ENCODE assay signal across 9 cellular contexts in genomic region chr6:11374036-11375010, GRCh38.
DNase-seq lines count a peak whose midpoint lies in the region; ATAC-seq and TF ChIP-seq lines count a peak whose summit lies in the region.
"Had no signal": no experiment of that assay in that cellular context is flagged by ENCODE, and none has a peak within 500 bp of the region (broad histone marks: within the 10 kb centered on the region; RNA-seq: fewer than 3 reads in every experiment).

No MANE protein-coding gene starts in this region.

- CTCF ChIA-PET in activated B cell treated with CpG ODN at 0.5 μM for 24 hours (lab: Charles Lee), result interaction anchor here (0.8 to 2.6 kb wide), 3 partner anchors 8 to 202 kb away, joined by 3 to 11 read pairs (median 3); no protein-coding TSS in a partner anchor

- H3K27ac ChIP-seq in heart left ventricle (peak overlapping the region in 2 of 12 donors; percentile 20 to 69), left ventricle myocardium inferior (replicated peaks) (no peak overlapping the region)
- H3K27ac ChIP-seq: VCaP had no signal

- H3K27ac Mint-ChIP-seq in activated B cell treated with CpG ODN at 0.5 μM for 24 hours (peak overlapping the region; percentile 77), HFFc6 (no peak overlapping the region)
- peak overlapping the region; percentile 22 to 59 for H3K27ac Mint-ChIP-seq in stimulated activated naive CD8-positive, alpha-beta T cell treated with anti-CD3 and anti-CD28 coated beads, Interleukin-15, amount 100 ng/mL, for 72 hours

- POLR2A ChIA-PET in activated B cell treated with CpG ODN at 0.5 μM for 24 hours (lab: Charles Lee), result interaction anchor here (0.5 to 2.5 kb wide), 14 partner anchors 7 to 142 kb away, joined by 3 to 12 read pairs (median 4); partner anchors contain the start of gene NEDD9

- WGBS in heart left ventricle, 4 donors, result 70 to 76% (median 72%) methylated on average over 4 of the region's 4 CpGs

- H3K27me3 Mint-ChIP-seq in activated B cell treated with CpG ODN at 0.5 μM for 24 hours (no peaks in the 10 kb centered on the region), HFFc6 (ENCODE audit: insufficient read depth) (no peaks in the 10 kb centered on the region)
- no peaks in the 10 kb centered on the region for H3K27me3 Mint-ChIP-seq in stimulated activated naive CD8-positive, alpha-beta T cell treated with anti-CD3 and anti-CD28 coated beads, Interleukin-15, amount 100 ng/mL, for 72 hours

- ATAC-seq in heart left ventricle, result peak in 3 of 4 donors; percentile 41 to 76 (median 67)
- peak; percentile 94 for ATAC-seq in HG03060 (IDR thresholded peaks at IDR 0.05; ENCODE audit: low read depth, unreplicated experiment)
- peak; percentile 93 for ATAC-seq in activated B cell treated with CpG ODN at 0.5 μM for 24 hours (ENCODE audit: low read depth)
- ATAC-seq in stimulated activated naive CD8-positive, alpha-beta T cell treated with anti-CD3 and anti-CD28 coated beads, Interleukin-15, amount 100 ng/mL, for 72 hours, result peak; percentile 78

- H3K4me1 Mint-ChIP-seq in activated B cell treated with CpG ODN at 0.5 μM for 24 hours (peaks cover 90% of the 10 kb centered on the region), HFFc6 (ENCODE audit: low read depth) (no peaks in the 10 kb centered on the region)
- peaks cover 69% of the 10 kb centered on the region for H3K4me1 Mint-ChIP-seq in stimulated activated naive CD8-positive, alpha-beta T cell treated with anti-CD3 and anti-CD28 coated beads, Interleukin-15, amount 100 ng/mL, for 72 hours

- intact Hi-C loops in heart left ventricle (cut with DNase I), result loop anchor here in 1 of 10 donors (5.0 kb wide), 1 partner anchor 118 kb away; no protein-coding TSS in a partner anchor
- intact Hi-C loops in left ventricle myocardium inferior (cut with micrococcal nuclease), result no loop called here
- intact Hi-C loops in activated B cell treated with CpG ODN at 0.5 μM for 24 hours (cut with micrococcal nuclease), result loop anchor here (1.0 to 5.0 kb wide), 10 partner anchors 8 to 282 kb away; partner anchors contain the start of genes NEDD9 and SMIM13

- H3K4me3 Mint-ChIP-seq in activated B cell treated with CpG ODN at 0.5 μM for 24 hours (peak overlapping the region; percentile 53), HFFc6 (no peak overlapping the region)
- H3K4me3 Mint-ChIP-seq in stimulated activated naive CD8-positive, alpha-beta T cell treated with anti-CD3 and anti-CD28 coated beads, Interleukin-15, amount 100 ng/mL, for 72 hours, result peak overlapping the region; percentile 58 to 67

- no peaks in the 10 kb centered on the region for H3K9me3 Mint-ChIP-seq in activated B cell treated with CpG ODN at 0.5 μM for 24 hours
- peaks cover 0 to 16% of the 10 kb centered on the region in 2 donors for H3K9me3 Mint-ChIP-seq in stimulated activated naive CD8-positive, alpha-beta T cell treated with anti-CD3 and anti-CD28 coated beads, Interleukin-15, amount 100 ng/mL, for 72 hours
- peaks cover 5% of the 10 kb centered on the region; the same call in 1 of the 2 replicates for H3K9me3 Mint-ChIP-seq in HFFc6

- DNase-seq in heart left ventricle, result no peak
- no peak for DNase-seq in left ventricle myocardium inferior
- DNase-seq in activated B cell treated with CpG ODN at 0.5 μM for 24 hours, result no peak
- peak in 1 of 2 donors; percentile 29 for DNase-seq in stimulated activated naive CD8-positive, alpha-beta T cell treated with anti-CD3 and anti-CD28 coated beads, Interleukin-15, amount 100 ng/mL, for 72 hours
- no peak for DNase-seq in H7
- no peak for DNase-seq in NCI-H226
- DNase-seq in HFFc6, result no peak

- peaks cover 50% of the 10 kb centered on the region for H3K36me3 Mint-ChIP-seq in activated B cell treated with CpG ODN at 0.5 μM for 24 hours (ENCODE audit: low read depth)
- H3K36me3 Mint-ChIP-seq in HFFc6 (ENCODE audit: low read depth), result peaks cover 5% of the 10 kb centered on the region; the same call in 1 of the 2 replicates

- H3K36me3 ChIP-seq in heart left ventricle (no peaks in the 10 kb centered on the region), left ventricle myocardium inferior (no peaks in the 10 kb centered on the region), H7 (replicated peaks; ENCODE audit: control insufficient read depth, insufficient read depth, low read length) (no peaks in the 10 kb centered on the region)

- H3K4me1 ChIP-seq in heart left ventricle (peaks cover 0 to 73% (median 13%) of the 10 kb centered on the region in 12 donors), left ventricle myocardium inferior (peaks cover 17% of the 10 kb centered on the region)

- H3K27me3 ChIP-seq in heart left ventricle (no peaks in the 10 kb centered on the region), left ventricle myocardium inferior (ENCODE audit: low read depth) (no peaks in the 10 kb centered on the region), H7 (ENCODE audit: control insufficient read depth, insufficient read depth, low read length) (no peaks in the 10 kb centered on the region)

- H3K9me3 ChIP-seq in heart left ventricle (no peaks in the 10 kb centered on the region), left ventricle myocardium inferior (replicated peaks) (peaks cover 5% of the 10 kb centered on the region)

- no peak overlapping the region for H3K4me3 ChIP-seq in heart left ventricle
- H3K4me3 ChIP-seq in left ventricle myocardium inferior, result no peak overlapping the region
- H3K4me3 ChIP-seq in H7 (ENCODE audit: insufficient read depth, low read depth, low read length), result no peak overlapping the region

- no peak for TF ChIP-seq POLR2A in heart left ventricle (IDR thresholded peaks at IDR 0.05)

- TF ChIP-seq CTCF in heart left ventricle (IDR thresholded peaks at IDR 0.05) (no peak), left ventricle myocardium inferior (IDR thresholded peaks at IDR 0.05; ENCODE audit: borderline replicate concordance) (no peak), activated B cell treated with CpG ODN at 0.5 μM for 24 hours (IDR thresholded peaks at IDR 0.05) (no peak), HFFc6 (IDR thresholded peaks at IDR 0.05) (no peak)
